8 cellular contexts compared by ENCODE assay signal in genomic region chr7:80134536-80135305, GRCh38. TPM values are rescaled to one million over a fixed set of nuclear protein-coding genes. Genes with fewer than 3 reads are reported as not detected.
DNase-seq lines count a peak whose midpoint lies in the region; ATAC-seq, FAIRE-seq and TF ChIP-seq lines count a peak whose summit lies in the region.

Gene GNAI1, plus strand, starts transcription at chr7:80134831. Its CDS starts 330 bp downstream, at chr7:80135161.

- DNase-seq in C1 segment of cervical spinal cord (lab: John Stamatoyannopoulos, UW) (peak in 13 of 14 donors; percentile 53 to 91 (median 83)), NCI-H1092 (lab: John Stamatoyannopoulos, UW) (peak; percentile 85), UCSD-AML1 (lab: John Stamatoyannopoulos, UW; ENCODE audit: unreplicated experiment) (peak; percentile 79), HepG2 (ENCODE audit: low spot score) (peak; percentile 27)
- DNase-seq in stimulated activated CD8-positive, alpha-beta memory T cell treated with anti-CD3 and anti-CD28 coated beads, Interleukin-12 subunit alpha, Interleukin-12 subunit beta, amount 100 ng/mL, for 4 hours (ENCODE audit: low read depth) = peak; percentile 10

- H3K27me3 ChIP-seq in ectodermal cell (ENCODE audit: control insufficient read depth, insufficient read depth, low read length, poor library complexity, severe bottlenecking) = no peaks in the 10 kb centered on the region
- H3K27me3 ChIP-seq in HepG2 (ENCODE audit: control insufficient read depth in 1 of 2, insufficient read depth in 2 of 2, low read length in 2 of 2) = no peaks in the 10 kb centered on the region; a peak in 1 of 5 replicates

- peaks cover 3% of the 10 kb centered on the region; the same call in 1 of the 2 replicates for H4K20me1 ChIP-seq in HepG2 (ENCODE audit: insufficient read depth, low read length)

- peak in 1 of 2 experiments; percentile 45; a peak in 1 of 4 replicates for TF ChIP-seq POLR2A in HepG2 (IDR thresholded peaks at IDR 0.05; ENCODE audit: insufficient read depth in 1 of 2, low read depth in 2 of 2, low read length in 2 of 2)

- H3K4me3 ChIP-seq in ectodermal cell (ENCODE audit: insufficient read depth, low read depth, low read length) (peak within 1 kb of the TSS; percentile 68), HepG2 (replicated peaks in 1 of 3; ENCODE audit: insufficient read depth in 1 of 3, low read depth in 2 of 3, low read length in 3 of 3) (peak within 1 kb of the TSS; percentile 82 to 91 (median 89))

- peaks cover 2% of the 10 kb centered on the region for H3K79me2 ChIP-seq in HepG2 (ENCODE audit: insufficient read depth, low read length)

- WGBS in ectodermal cell, 2 experiments = 0% methylated on average over 92 of the region's 92 CpGs
- no CpG with 5 or more reads among the region's 92 CpGs for WGBS in HepG2 (ENCODE audit: low lambda C conversion rate)

- BruUV-seq in HepG2 (replicated peaks; lab: Mats Ljungman, UMichigan) = no TSS peak

- peak; percentile 66 for TF ChIP-seq RAD21 in HepG2 (CRISPR knock-in tag; IDR thresholded peaks at IDR 0.05)

- peak within 1 kb of the TSS; percentile 86 for H2AFZ ChIP-seq in HepG2 (ENCODE audit: low read length)

- peak within 1 kb of the TSS; percentile 89 for H3K4me2 ChIP-seq in HepG2 (ENCODE audit: low read depth, low read length)

- TF ChIP-seq EP300 in HepG2 (IDR thresholded peaks at IDR 0.05; ENCODE audit: low read depth in 2 of 2, low read length in 2 of 2) = no peak
- TF ChIP-seq EP300 in HepG2 (CRISPR knock-in tag; IDR thresholded peaks at IDR 0.05; ENCODE audit: borderline replicate concordance) = no peak

- H3K9me3 ChIP-seq in ectodermal cell (ENCODE audit: control insufficient read depth, low read length) (no peaks in the 10 kb centered on the region), HepG2 (ENCODE audit: low read length) (no peaks in the 10 kb centered on the region)

- intact Hi-C loops in HepG2 (cut with micrococcal nuclease; ENCODE audit: unreplicated experiment) = loop anchor here (1.0 to 10.0 kb wide), 7 partner anchors 39 to 520 kb away; no protein-coding TSS in a partner anchor

- FAIRE-seq in HepG2 (lab: Jason Lieb, UNC) = no peak

- in situ Hi-C loops in HepG2 (cut with HindIII; ENCODE audit: extremely low pct_ligation_motif_present, low pct_unique_long_range_greater_than_20kb) = loop anchor here (5.0 to 10.0 kb wide), 2 partner anchors 150 to 258 kb away; no protein-coding TSS in a partner anchor

- CTCF ChIA-PET in HepG2 (lab: Yijun Ruan, JAX; ENCODE audit: low intra/inter-chr PET ratio, low total read pairs) = interaction anchor here (0.9 to 2.9 kb wide), 6 partner anchors 75 to 320 kb away, joined by 3 to 15 read pairs (median 4); no protein-coding TSS in a partner anchor

- H3K4me1 ChIP-seq in ectodermal cell (ENCODE audit: control insufficient read depth, insufficient read depth, low read length) (peaks cover 3% of the 10 kb centered on the region), HepG2 (ENCODE audit: insufficient read depth, low read length) (peaks cover 40% of the 10 kb centered on the region)

- no peaks in the 10 kb centered on the region for H3K36me3 ChIP-seq in ectodermal cell (ENCODE audit: control insufficient read depth, insufficient read depth, low read length)
- H3K36me3 ChIP-seq in HepG2 (replicated peaks in 1 of 2; ENCODE audit: control insufficient read depth in 1 of 2, insufficient read depth in 2 of 2, low read length in 2 of 2) = no peaks in the 10 kb centered on the region

- peak within 1 kb of the TSS; percentile 85 for H3K27ac ChIP-seq in ectodermal cell (ENCODE audit: insufficient read depth, low read depth, low read length, poor library complexity, severe bottlenecking)
- peak within 1 kb of the TSS; percentile 43 for H3K27ac ChIP-seq in HepG2 (ENCODE audit: extremely low read length, insufficient read depth, low read length)

- peak within 1 kb of the TSS; percentile 72 for H3K9ac ChIP-seq in HepG2 (ENCODE audit: insufficient read depth, low read depth, low read length)

- POLR2A ChIA-PET in HepG2 (lab: Yijun Ruan, JAX) = interaction anchor here (0.6 to 0.9 kb wide), 2 partner anchors 74 to 183 kb away, joined by 3 read pairs; no protein-coding TSS in a partner anchor

- ATAC-seq in GM19463 (IDR thresholded peaks at IDR 0.05; ENCODE audit: unreplicated experiment) (peak; percentile 38), HepG2 (peak; percentile 84), HG03045 (IDR thresholded peaks at IDR 0.05; ENCODE audit: unreplicated experiment) (no peak)

- TF ChIP-seq CTCF in HepG2 (CRISPR knock-in tag; IDR thresholded peaks at IDR 0.05) = peak; percentile 45

TF ChIP-seq in HepG2, 621 proteins besides CTCF, POLR2A, EP300 and RAD21 (continues in another document):
- no peak for TF ChIP-seq FIP1L1 (IDR thresholded peaks at IDR 0.05; ENCODE audit: borderline replicate concordance, insufficient read depth, low read depth, low read length)
- TF ChIP-seq, protein P1, sequence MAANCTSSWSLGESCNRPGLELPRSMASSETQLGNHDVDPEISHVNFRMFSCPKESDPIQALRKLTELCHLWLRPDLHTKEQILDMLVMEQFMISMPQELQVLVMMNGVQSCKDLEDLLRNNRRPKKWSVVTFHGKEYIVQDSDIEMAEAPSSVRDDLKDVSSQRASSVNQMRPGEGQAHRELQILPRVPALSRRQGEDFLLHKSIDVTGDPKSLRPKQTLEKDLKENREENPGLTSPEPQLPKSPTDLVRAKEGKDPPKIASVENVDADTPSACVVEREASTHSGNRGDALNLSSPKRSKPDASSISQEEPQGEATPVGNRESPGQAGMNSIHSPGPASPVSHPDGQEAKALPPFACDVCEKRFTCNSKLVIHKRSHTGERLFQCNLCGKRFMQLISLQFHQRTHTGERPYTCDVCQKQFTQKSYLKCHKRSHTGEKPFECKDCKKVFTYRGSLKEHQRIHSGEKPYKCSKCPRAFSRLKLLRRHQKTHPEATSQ (CRISPR knock-in tag; IDR thresholded peaks at IDR 0.05; ENCODE audit: borderline replicate concordance) = no peak; the same call in 1 of the 2 replicates
- TF ChIP-seq ZFP36L2 (CRISPR knock-in tag; IDR thresholded peaks at IDR 0.05) = no peak
- TF ChIP-seq, protein P2, sequence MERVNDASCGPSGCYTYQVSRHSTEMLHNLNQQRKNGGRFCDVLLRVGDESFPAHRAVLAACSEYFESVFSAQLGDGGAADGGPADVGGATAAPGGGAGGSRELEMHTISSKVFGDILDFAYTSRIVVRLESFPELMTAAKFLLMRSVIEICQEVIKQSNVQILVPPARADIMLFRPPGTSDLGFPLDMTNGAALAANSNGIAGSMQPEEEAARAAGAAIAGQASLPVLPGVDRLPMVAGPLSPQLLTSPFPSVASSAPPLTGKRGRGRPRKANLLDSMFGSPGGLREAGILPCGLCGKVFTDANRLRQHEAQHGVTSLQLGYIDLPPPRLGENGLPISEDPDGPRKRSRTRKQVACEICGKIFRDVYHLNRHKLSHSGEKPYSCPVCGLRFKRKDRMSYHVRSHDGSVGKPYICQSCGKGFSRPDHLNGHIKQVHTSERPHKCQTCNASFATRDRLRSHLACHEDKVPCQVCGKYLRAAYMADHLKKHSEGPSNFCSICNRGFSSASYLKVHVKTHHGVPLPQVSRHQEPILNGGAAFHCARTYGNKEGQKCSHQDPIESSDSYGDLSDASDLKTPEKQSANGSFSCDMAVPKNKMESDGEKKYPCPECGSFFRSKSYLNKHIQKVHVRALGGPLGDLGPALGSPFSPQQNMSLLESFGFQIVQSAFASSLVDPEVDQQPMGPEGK (CRISPR knock-in tag; IDR thresholded peaks at IDR 0.05) = peak; percentile 90
- no peak for TF ChIP-seq HMGA1 (CRISPR knock-in tag; conservative IDR thresholded peaks at IDR 0.05)
- TF ChIP-seq, protein P3, sequence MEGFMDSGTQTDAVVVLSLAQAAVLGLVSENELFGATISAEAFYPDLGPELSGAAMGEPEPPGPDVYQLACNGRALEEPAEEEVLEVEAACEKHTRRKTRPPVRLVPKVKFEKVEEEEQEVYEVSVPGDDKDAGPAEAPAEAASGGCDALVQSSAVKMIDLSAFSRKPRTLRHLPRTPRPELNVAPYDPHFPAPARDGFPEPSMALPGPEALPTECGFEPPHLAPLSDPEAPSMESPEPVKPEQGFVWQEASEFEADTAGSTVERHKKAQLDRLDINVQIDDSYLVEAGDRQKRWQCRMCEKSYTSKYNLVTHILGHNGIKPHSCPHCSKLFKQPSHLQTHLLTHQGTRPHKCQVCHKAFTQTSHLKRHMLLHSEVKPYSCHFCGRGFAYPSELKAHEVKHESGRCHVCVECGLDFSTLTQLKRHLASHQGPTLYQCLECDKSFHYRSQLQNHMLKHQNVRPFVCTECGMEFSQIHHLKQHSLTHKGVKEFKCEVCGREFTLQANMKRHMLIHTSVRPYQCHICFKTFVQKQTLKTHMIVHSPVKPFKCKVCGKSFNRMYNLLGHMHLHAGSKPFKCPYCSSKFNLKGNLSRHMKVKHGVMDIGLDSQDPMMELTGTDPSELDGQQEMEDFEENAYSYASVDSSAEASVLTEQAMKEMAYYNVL (CRISPR knock-in tag; IDR thresholded peaks at IDR 0.05; ENCODE audit: borderline replicate concordance) = no peak

RNA-seq across cellular contexts. Expression of gene GNAI1, which starts in this region (rescaled TPM):
- polyA plus RNA-seq in ectodermal cell (2013, experiment 1 of 4) = 41.6 TPM
- 40.0 TPM for polyA plus RNA-seq in ectodermal cell (2013, experiment 2 of 4)
- polyA plus RNA-seq in ectodermal cell (2013, experiment 3 of 4) = 36.4 TPM
- polyA plus RNA-seq in ectodermal cell (2013, experiment 4 of 4) = 37.7 TPM
- total RNA-seq in HepG2 (2016; rRNA removed; fragmentation: Illumina TruSeq; extraction: Trizol) = 5.7 and 8.8 TPM in 2 replicates
- total RNA-seq in HepG2 (2016; cell fraction: cytosol; rRNA removed; fragmentation: Illumina TruSeq; extraction: Trizol; ENCODE audit: low read depth) = 1.9 and 2.0 TPM in 2 replicates
- total RNA-seq in HepG2 (2016; cell fraction: insoluble cytoplasmic fraction; rRNA removed; fragmentation: Illumina TruSeq; extraction: Trizol) = 5.8 and 7.5 TPM in 2 replicates
- 2.5 and 2.9 TPM in 2 replicates for total RNA-seq in HepG2 (2016; cell fraction: membrane; rRNA removed; fragmentation: Illumina TruSeq; extraction: Trizol)
- 5.6 and 7.8 TPM in 2 replicates for total RNA-seq in HepG2 (2016; cell fraction: nucleus; rRNA removed; fragmentation: Illumina TruSeq; extraction: Trizol)
- 2.5 and 3.5 TPM in 2 replicates for polyA plus RNA-seq in HepG2 (2011; rRNA removed)
- polyA plus RNA-seq in HepG2 (2011; cell fraction: cytosol; rRNA removed) = 1.5 and 1.8 TPM in 2 replicates
- 0.95 and 1.2 TPM in 2 replicates for polyA plus RNA-seq in HepG2 (2011; cell fraction: nucleus; rRNA removed)
- polyA plus RNA-seq in HepG2 (2012) = 3.1 and 4.0 TPM in 2 replicates
- 0.59 and 0.60 TPM in 2 replicates for polyA plus RNA-seq in HepG2 (2016; cell fraction: cytosol; fragmentation: Illumina TruSeq; extraction: Trizol; ENCODE audit: low read depth)
- 5.0 and 6.6 TPM in 2 replicates for polyA plus RNA-seq in HepG2 (2016; cell fraction: insoluble cytoplasmic fraction; fragmentation: Illumina TruSeq; extraction: Trizol; ENCODE audit: low read depth)
- 0.89 and 1.1 TPM in 2 replicates for polyA plus RNA-seq in HepG2 (2016; cell fraction: membrane; fragmentation: Illumina TruSeq; extraction: Trizol; ENCODE audit: low read depth)
- 6.3 and 6.8 TPM in 2 replicates for polyA plus RNA-seq in HepG2 (2016; cell fraction: nucleus; fragmentation: Illumina TruSeq; extraction: Trizol; ENCODE audit: insufficient read depth, low read depth)
- polyA minus RNA-seq in HepG2 (2011; rRNA and poly(A)+ RNA removed; ENCODE audit: low replicate concordance) = 1.9 and 8.5 TPM in 2 replicates
- polyA minus RNA-seq in HepG2 (2011; cell fraction: cytosol; rRNA and poly(A)+ RNA removed) = 2.9 and 4.9 TPM in 2 replicates
- 8.8 and 10.6 TPM in 2 replicates for polyA minus RNA-seq in HepG2 (2011; cell fraction: nucleus; rRNA and poly(A)+ RNA removed)

Comparison
In these comparisons a context has a peak if more than half of its experiments do, and no peak if none do; other contexts are left out.
1. DNase-seq: peak in every context shown above with its lines; median percentile 85 in NCI-H1092; 83 in C1 segment of cervical spinal cord; 79 in UCSD-AML1; 27 in HepG2; 10 in stimulated activated CD8-positive, alpha-beta memory T cell treated with anti-CD3 and anti-CD28 coated beads, Interleukin-12 subunit alpha, Interleukin-12 subunit beta, amount 100 ng/mL, for 4 hours.